In the genomic region with DNA sequence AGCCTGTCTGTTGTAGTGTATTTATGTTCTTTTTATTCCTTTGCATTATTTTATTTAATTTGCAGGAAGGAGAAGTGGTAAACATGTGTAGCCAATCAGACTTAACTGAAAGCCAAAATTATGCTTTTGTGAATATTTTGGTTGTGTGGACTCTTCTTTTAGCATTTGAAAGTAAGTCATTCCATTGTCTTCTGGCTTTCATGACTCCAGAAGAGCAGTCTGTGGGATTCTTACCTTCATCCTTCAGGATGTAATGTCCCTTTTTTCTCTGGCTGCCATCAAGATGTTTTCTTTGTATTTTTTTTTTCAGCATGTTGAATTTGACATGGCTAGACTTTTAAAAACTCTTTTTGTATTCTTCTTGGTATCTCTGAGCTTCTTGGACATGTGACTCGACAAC, we compare ENCODE assay signal across 22 cellular contexts.
A peak's percentile ranks its signal among the peaks of the same experiment; 100 is the strongest.
DNase-seq lines count a peak whose midpoint lies in the region; ATAC-seq, FAIRE-seq and TF ChIP-seq lines count a peak whose summit lies in the region.
"Had no signal": no experiment of that assay in that cellular context is flagged by ENCODE, and none has a peak within 500 bp of the region (broad histone marks: within the 10 kb centered on the region; RNA-seq: fewer than 3 reads in every experiment).

No MANE protein-coding gene starts in this region.

- H3K27me3 Mint-ChIP-seq in WTC11 (ENCODE audit: low read depth): no peaks in the 10 kb centered on the region
- H3K27me3 Mint-ChIP-seq in GM23338 (ENCODE audit: insufficient read depth, low read depth, poor library complexity): no peaks in the 10 kb centered on the region
- H3K27me3 Mint-ChIP-seq: B cell; CD4-positive, CD25-positive, alpha-beta regulatory T cell had no signal

- H3K36me3 ChIP-seq in HepG2 (replicated peaks in 1 of 2; ENCODE audit: control insufficient read depth in 1 of 2, insufficient read depth in 2 of 2, low read length in 2 of 2) (no peaks in the 10 kb centered on the region), right lobe of liver (no peaks in the 10 kb centered on the region), GM23338 (ENCODE audit: insufficient read depth) (no peaks in the 10 kb centered on the region)

- H3K27me3 ChIP-seq in HepG2 (ENCODE audit: control insufficient read depth in 1 of 2, insufficient read depth in 2 of 2, low read length in 2 of 2) (no peaks in the 10 kb centered on the region), right lobe of liver (no peaks in the 10 kb centered on the region), GM23338 (ENCODE audit: insufficient read depth) (no peaks in the 10 kb centered on the region)

- H3K36me3 Mint-ChIP-seq in WTC11 (peaks cover 6% of the 10 kb centered on the region; the same call in 1 of the 2 replicates), GM23338 (ENCODE audit: low read depth) (peaks cover 6% of the 10 kb centered on the region)
- H3K36me3 Mint-ChIP-seq: CD4-positive, CD25-positive, alpha-beta regulatory T cell; CD8-positive, alpha-beta memory T cell had no signal

- TF ChIP-seq RAD21 in HepG2 (CRISPR knock-in tag; IDR thresholded peaks at IDR 0.05): no peak

- intact Hi-C loops in HepG2 (cut with micrococcal nuclease; ENCODE audit: unreplicated experiment) (no loop called here), right lobe of liver (cut with DNase I) (no loop called here)

- FAIRE-seq in HepG2 (lab: Jason Lieb, UNC) (no peak), GM12891 (lab: Jason Lieb, UNC) (no peak)
- FAIRE-seq: GM12878, GM18507 had no signal

- H3K27ac ChIP-seq in HepG2 (ENCODE audit: extremely low read length, insufficient read depth, low read length) (no peak overlapping the region), right lobe of liver (no peak overlapping the region), GM23338 (ENCODE audit: low read depth) (no peak overlapping the region)
- H3K27ac ChIP-seq: HL-60 had no signal

- H3K79me2 ChIP-seq in HepG2 (ENCODE audit: insufficient read depth, low read length): no peaks in the 10 kb centered on the region
- H3K79me2 ChIP-seq in GM23338 (replicated peaks; ENCODE audit: insufficient read depth): no peaks in the 10 kb centered on the region

- TF ChIP-seq CTCF in HepG2 (CRISPR knock-in tag; IDR thresholded peaks at IDR 0.05) (no peak), right lobe of liver (IDR thresholded peaks at IDR 0.05) (no peak), NB4 (IDR thresholded peaks at IDR 0.05; ENCODE audit: low read depth, low read length) (no peak), WTC11 (IDR thresholded peaks at IDR 0.05) (no peak), GM13976 (IDR thresholded peaks at IDR 0.05; ENCODE audit: borderline replicate concordance, control extremely low read depth, extremely low read depth, insufficient read depth, missing control alignments) (no peak), GM23338 (conservative IDR thresholded peaks at IDR 0.05; ENCODE audit: low read depth in 2 of 2) (no peak)

- H3K4me1 Mint-ChIP-seq in WTC11: no peaks in the 10 kb centered on the region
- no peaks in the 10 kb centered on the region for H3K4me1 Mint-ChIP-seq in GM23338

- H3K4me3 ChIP-seq in HepG2 (replicated peaks in 1 of 3; ENCODE audit: insufficient read depth in 1 of 3, low read depth in 2 of 3, low read length in 3 of 3): no peak overlapping the region
- H3K4me3 ChIP-seq in right lobe of liver: no peak overlapping the region
- no peak overlapping the region for H3K4me3 ChIP-seq in NB4 (ENCODE audit: low read depth, low read length)
- no peak overlapping the region for H3K4me3 ChIP-seq in GM23338
- H3K4me3 ChIP-seq: GM12878 had no signal

- H3K9me3 Mint-ChIP-seq in WTC11 (peaks cover 43% of the 10 kb centered on the region), GM23338 (peaks cover 9% of the 10 kb centered on the region; the same call in 2 of the 3 replicates)

- no peak for TF ChIP-seq EP300 in HepG2 (IDR thresholded peaks at IDR 0.05; ENCODE audit: low read depth in 2 of 2, low read length in 2 of 2)
- TF ChIP-seq EP300 in HepG2 (CRISPR knock-in tag; IDR thresholded peaks at IDR 0.05; ENCODE audit: borderline replicate concordance): no peak

- DNase-seq in HepG2 (ENCODE audit: low spot score): no peak
- no peak for DNase-seq in right lobe of liver
- DNase-seq in NB4 (ENCODE audit: low read depth): peak; percentile 41
- DNase-seq in WTC11 (ENCODE audit: low spot score): no peak
- DNase-seq in GM12891 (ENCODE audit: insufficient read length, low spot score): no peak
- no peak for DNase-seq in GM13976 (ENCODE audit: low spot score)
- DNase-seq in GM23338 (ENCODE audit: low spot score): no peak
- DNase-seq: C1 segment of cervical spinal cord; CD4-positive, CD25-positive, alpha-beta regulatory T cell; CD8-positive, alpha-beta memory T cell; COR-L47; DMS 273 treated with DMSO at 0.1 percent for 48 hours; DMS53; DND-41; EL; GOT3; H7; IMR-90 had no signal

- H3K9ac ChIP-seq in HepG2 (ENCODE audit: insufficient read depth, low read depth, low read length): no peak overlapping the region

- CTCF ChIA-PET in HepG2 (lab: Yijun Ruan, JAX; ENCODE audit: low intra/inter-chr PET ratio, low total read pairs) (no interaction called here), WTC11 (lab: Charles Lee) (no interaction called here)

- H3K4me3 Mint-ChIP-seq in WTC11: no peak overlapping the region
- H3K4me3 Mint-ChIP-seq in GM23338: no peak overlapping the region
- H3K4me3 Mint-ChIP-seq: B cell; CD4-positive, CD25-positive, alpha-beta regulatory T cell; CD8-positive, alpha-beta memory T cell had no signal

- WGBS in HepG2 (ENCODE audit: low lambda C conversion rate): 0% methylated on average over 1 of the region's 1 CpG
- WGBS in right lobe of liver (ENCODE audit: insufficient coverage, low coverage, low lambda C conversion rate, missing lambda C conversion rate): 33% methylated on average over 1 of the region's 1 CpG

- TF ChIP-seq POLR2A in HepG2 (IDR thresholded peaks at IDR 0.05; ENCODE audit: insufficient read depth in 1 of 2, low read depth in 2 of 2, low read length in 2 of 2) (no peak), right lobe of liver (IDR thresholded peaks at IDR 0.05) (no peak), NB4 (IDR thresholded peaks at IDR 0.05; ENCODE audit: extremely low read depth, insufficient read length) (no peak), GM12891 (IDR thresholded peaks at IDR 0.05; ENCODE audit: low read depth, low read length) (no peak)

- no peak for ATAC-seq in HepG2
- ATAC-seq in right lobe of liver: no peak
- no peak for ATAC-seq in WTC11
- ATAC-seq in GM23338: no peak
- ATAC-seq: GM12878 had no signal

- H3K9me3 ChIP-seq in HepG2 (ENCODE audit: low read length): no peaks in the 10 kb centered on the region
- H3K9me3 ChIP-seq in right lobe of liver: no peaks in the 10 kb centered on the region

- H3K27ac Mint-ChIP-seq in WTC11 (no peak overlapping the region), GM23338 (no peak overlapping the region)
- H3K27ac Mint-ChIP-seq: B cell; CD4-positive, CD25-positive, alpha-beta regulatory T cell had no signal

- 0 out of 2 replicates have a peak, but pooled peaks cover 11% of the 10 kb centered on the region for H3K9me2 ChIP-seq in GM23338 (ENCODE audit: insufficient read depth)

- H4K20me1 ChIP-seq in HepG2 (ENCODE audit: insufficient read depth, low read length) (no peaks in the 10 kb centered on the region), GM23338 (replicated peaks; ENCODE audit: insufficient read depth) (no peaks in the 10 kb centered on the region)

- no TSS peak for BruUV-seq in HepG2 (replicated peaks; lab: Mats Ljungman, UMichigan)

- no peak overlapping the region for H3K4me2 ChIP-seq in HepG2 (ENCODE audit: low read depth, low read length)
- no peak overlapping the region for H3K4me2 ChIP-seq in GM23338

- in situ Hi-C loops in HepG2 (cut with HindIII; ENCODE audit: extremely low pct_ligation_motif_present, low pct_unique_long_range_greater_than_20kb) (no loop called here), GM13976 (cut with MboI; ENCODE audit: low sequenced_read_pairs, unreplicated experiment) (no loop called here)

- no peaks in the 10 kb centered on the region for H3F3A ChIP-seq in GM23338 (replicated peaks; ENCODE audit: low read depth)

- H3K4me1 ChIP-seq in HepG2 (ENCODE audit: insufficient read depth, low read length): no peaks in the 10 kb centered on the region
- H3K4me1 ChIP-seq in right lobe of liver: no peaks in the 10 kb centered on the region
- H3K4me1 ChIP-seq in GM23338 (ENCODE audit: insufficient read depth): no peaks in the 10 kb centered on the region

- H2AFZ ChIP-seq in HepG2 (ENCODE audit: low read length): no peak overlapping the region
- H2AFZ ChIP-seq in GM23338: no peak overlapping the region

- POLR2A ChIA-PET in HepG2 (lab: Yijun Ruan, JAX): no interaction called here
- POLR2A ChIA-PET in WTC11 (lab: Charles Lee): no interaction called here

TF ChIP-seq in HepG2, 621 proteins besides CTCF, POLR2A, EP300 and RAD21:
- TF ChIP-seq CC2D1A (CRISPR knock-in tag; IDR thresholded peaks at IDR 0.05): no peak
- no peak for TF ChIP-seq MTA1 (CRISPR knock-in tag; IDR thresholded peaks at IDR 0.05; ENCODE audit: borderline replicate concordance)
- TF ChIP-seq ZNF317 (CRISPR knock-in tag; IDR thresholded peaks at IDR 0.05): peak; percentile 84

TF ChIP-seq in GM12891, 5 proteins besides CTCF, POLR2A, EP300 and RAD21:
- TF ChIP-seq POU2F2 (IDR thresholded peaks at IDR 0.05; ENCODE audit: low read depth, low read length) (no peak), POLR2AphosphoS5 (IDR thresholded peaks at IDR 0.05; ENCODE audit: low read depth, low read length) (no peak), PAX5 (IDR thresholded peaks at IDR 0.05; ENCODE audit: insufficient read depth, low read length, severe bottlenecking) (no peak), TAF1 (IDR thresholded peaks at IDR 0.05; ENCODE audit: low read depth, low read length) (no peak)

TF ChIP-seq in GM23338, 12 proteins besides CTCF, POLR2A, EP300 and RAD21:
- TF ChIP-seq ETS1 (IDR thresholded peaks at IDR 0.05) (no peak), NANOG (IDR thresholded peaks at IDR 0.05; ENCODE audit: borderline replicate concordance) (no peak), POLR2AphosphoS5 (IDR thresholded peaks at IDR 0.05; ENCODE audit: low read depth) (no peak), ZNF114 (CRISPR knock-in tag; IDR thresholded peaks at IDR 0.05) (no peak), CREB1 (CRISPR knock-in tag; IDR thresholded peaks at IDR 0.05; ENCODE audit: low read depth) (no peak), ZNF331 (CRISPR knock-in tag; IDR thresholded peaks at IDR 0.05; ENCODE audit: low read depth) (no peak), JUNB (IDR thresholded peaks at IDR 0.05; ENCODE audit: unreplicated experiment) (no peak), STAT1 (IDR thresholded peaks at IDR 0.05; ENCODE audit: unreplicated experiment) (no peak)

Comparison
In these comparisons a context has a peak if more than half of its experiments do, and no peak if none do; other contexts are left out.
1. Of the 50 proteins assayed by ChIP-seq in both HepG2 and WTC11: peak only in HepG2: none; only in WTC11: none; in both: ZNF317; in neither: 49.